In genomic region chr12:43795716-43796282, GRCh38 we compare ENCODE assay signal across 20 cellular contexts. TPM values are rescaled to one million over a fixed set of nuclear protein-coding genes. Genes with fewer than 3 reads are reported as not detected.
DNase-seq lines count a peak whose midpoint lies in the region; ATAC-seq and TF ChIP-seq lines count a peak whose summit lies in the region.
"Had no signal": no experiment of that assay in that cellular context is flagged by ENCODE, and none has a peak within 500 bp of the region (broad histone marks: within the 10 kb centered on the region; RNA-seq: fewer than 3 reads in every experiment).

No MANE protein-coding gene starts in this region.

- ATAC-seq in HG02981 (IDR thresholded peaks at IDR 0.05; ENCODE audit: unreplicated experiment): peak; percentile 47
- ATAC-seq in PC-3: peak; percentile 67
- ATAC-seq in lung (ENCODE audit: insufficient read depth, low FRiP score): peak; percentile 64
- no peak for ATAC-seq in effector memory CD8-positive, alpha-beta T cell (replicated peaks)
- ATAC-seq in GM18520 (IDR thresholded peaks at IDR 0.05; ENCODE audit: unreplicated experiment): no peak
- ATAC-seq: activated T-cell treated with anti-CD3 and anti-CD28 coated beads, Interleukin-2, amount 50 U/mL, for 4 hours; heart left ventricle had no signal

- H3K4me1 Mint-ChIP-seq in effector memory CD8-positive, alpha-beta T cell (ENCODE audit: low read depth in 2 of 2): peaks cover 2 to 4% of the 10 kb centered on the region in 2 donors

- peak overlapping the region; percentile 62 for H3K4me2 ChIP-seq in PC-3 (ENCODE audit: low read length)

- H3K27me3 ChIP-seq in PC-3 (ENCODE audit: low read length) (no peaks in the 10 kb centered on the region), lung (ENCODE audit: control insufficient read depth, insufficient read depth) (no peaks in the 10 kb centered on the region)
- H3K27me3 ChIP-seq: esophagus muscularis mucosa, heart left ventricle had no signal

- WGBS in lung, 2 donors: 64 to 78% methylated on average over 2 of the region's 2 CpGs

- POLR2A ChIA-PET in PC-3 (lab: Charles Lee; ENCODE audit: unreplicated experiment): interaction anchor here (0.6 kb wide), 1 partner anchor 32 kb away, joined by 3 read pairs; no protein-coding TSS in a partner anchor

- H3F3A ChIP-seq in PC-3 (ENCODE audit: low read length, unreplicated experiment): peaks cover 20% of the 10 kb centered on the region

- no peaks in the 10 kb centered on the region for H3K9me2 ChIP-seq in PC-3 (replicated peaks; ENCODE audit: low read length)

- no peaks in the 10 kb centered on the region for H3K9me3 Mint-ChIP-seq in effector memory CD8-positive, alpha-beta T cell
- H3K9me3 Mint-ChIP-seq: activated T-cell treated with anti-CD3 and anti-CD28 coated beads, Interleukin-2, amount 50 U/mL, for 4 hours; stimulated activated naive CD8-positive, alpha-beta T cell treated with anti-CD3 and anti-CD28 coated beads, Interleukin-15, Interleukin-2, amounts not matched to agents 100 ng/mL and 50 ng/mL, for 24 hours had no signal

- H3K27ac ChIP-seq in PC-3 (ENCODE audit: low read length) (peak overlapping the region; percentile 86), lung (ENCODE audit: low read depth in 1 of 2, low read length in 1 of 2) (no peak overlapping the region)
- H3K27ac ChIP-seq: esophagus muscularis mucosa had no signal

- DNase-seq in DMS79 (lab: John Stamatoyannopoulos, UW) (peak; percentile 69), PC-3 (peak; percentile 97), lung (ENCODE audit: low spot score) (peak; percentile 39), KBM-7 (no peak)
- DNase-seq in effector memory CD8-positive, alpha-beta T cell: no peak
- DNase-seq: activated CD4-positive, alpha-beta T cell treated with anti-CD3 and anti-CD28 coated beads for 1 hour; activated T-cell treated with anti-CD3 and anti-CD28 coated beads, Interleukin-2, amount 50 U/mL, for 4 hours; anterior cingulate cortex; cortex of kidney; EL; heart left ventricle; NCI-H2081 treated with DMSO at 0.1 percent for 48 hours; posterior cingulate gyrus; stimulated activated CD4-positive, alpha-beta T cell treated with anti-CD3 and anti-CD28 coated beads, Interleukin-12 subunit alpha, Interleukin-12 subunit beta, amount 100 ng/mL, for 4 hours; T-helper 2 cell had no signal

- intact Hi-C loops in PC-3 (cut with micrococcal nuclease): loop anchor here (1.0 to 5.0 kb wide), 3 partner anchors 8 to 87 kb away; partner anchors contain the start of gene TMEM117

- no peak overlapping the region for H3K27ac Mint-ChIP-seq in effector memory CD8-positive, alpha-beta T cell
- H3K27ac Mint-ChIP-seq: stimulated activated naive CD8-positive, alpha-beta T cell treated with anti-CD3 and anti-CD28 coated beads, Interleukin-15, Interleukin-2, amounts not matched to agents 100 ng/mL and 50 ng/mL, for 24 hours had no signal

- CTCF ChIA-PET in PC-3 (lab: Charles Lee): interaction anchor here (0.6 kb wide), 1 partner anchor 29 kb away, joined by 3 read pairs; no protein-coding TSS in a partner anchor

- no peaks in the 10 kb centered on the region for H4K20me1 ChIP-seq in PC-3 (ENCODE audit: low read length)

- BruUV-seq in PC-3 (replicated peaks; lab: Mats Ljungman, UMichigan): no TSS peak

- H3K9me3 ChIP-seq in PC-3 (ENCODE audit: low read length) (no peaks in the 10 kb centered on the region), lung (ENCODE audit: control insufficient read depth in 2 of 2, insufficient read depth in 1 of 2, low read length in 1 of 2) (no peaks in the 10 kb centered on the region)
- H3K9me3 ChIP-seq: esophagus muscularis mucosa, heart left ventricle had no signal

- peaks cover 66% of the 10 kb centered on the region for H3K36me3 Mint-ChIP-seq in effector memory CD8-positive, alpha-beta T cell (ENCODE audit: insufficient read depth)

- H3K9ac ChIP-seq in PC-3 (ENCODE audit: low read length): peak overlapping the region; percentile 39

- no peak overlapping the region for H2AFZ ChIP-seq in PC-3 (ENCODE audit: low read length)

- in situ Hi-C loops in KBM-7 (cut with MboI; ENCODE audit: low pct_unique_long_range_greater_than_20kb, low sequenced_read_pairs): no loop called here

- H3K4me1 ChIP-seq in PC-3 (ENCODE audit: insufficient read depth, low read length): peaks cover 50% of the 10 kb centered on the region
- H3K4me1 ChIP-seq in lung (ENCODE audit: control insufficient read depth in 2 of 2, insufficient read depth in 2 of 2, low read length in 2 of 2): no peaks in the 10 kb centered on the region
- H3K4me1 ChIP-seq: esophagus muscularis mucosa had no signal

- TF ChIP-seq CTCF in PC-3 (conservative IDR thresholded peaks at IDR 0.05; ENCODE audit: low read depth, low read length) (no peak), lung (IDR thresholded peaks at IDR 0.05; ENCODE audit: control extremely low read depth, extremely low read depth) (no peak)

- peak overlapping the region; percentile 8; the same call in 1 of the 2 replicates for H3K4me3 ChIP-seq in PC-3 (ENCODE audit: low read length)
- no peak overlapping the region for H3K4me3 ChIP-seq in lung
- H3K4me3 ChIP-seq: esophagus muscularis mucosa, heart left ventricle had no signal

- H3K4me3 Mint-ChIP-seq in effector memory CD8-positive, alpha-beta T cell: no peak overlapping the region
- H3K4me3 Mint-ChIP-seq: activated T-cell treated with anti-CD3 and anti-CD28 coated beads, Interleukin-2, amount 50 U/mL, for 4 hours; CD14-positive monocyte; stimulated activated naive CD8-positive, alpha-beta T cell treated with anti-CD3 and anti-CD28 coated beads, Interleukin-15, Interleukin-2, amounts not matched to agents 100 ng/mL and 50 ng/mL, for 24 hours had no signal

- H3K36me3 ChIP-seq in PC-3 (ENCODE audit: low read depth, low read length) (peaks cover 40% of the 10 kb centered on the region), lung (ENCODE audit: control insufficient read depth in 2 of 2, insufficient read depth in 2 of 2, low read length in 2 of 2) (peaks cover 1 to 21% of the 10 kb centered on the region in 2 donors)

- peaks cover under 1% of the 10 kb centered on the region; the same call in 1 of the 2 replicates for H3K79me2 ChIP-seq in PC-3 (ENCODE audit: low read length)

- no peaks in the 10 kb centered on the region for H3K27me3 Mint-ChIP-seq in effector memory CD8-positive, alpha-beta T cell
- H3K27me3 Mint-ChIP-seq: stimulated activated naive CD8-positive, alpha-beta T cell treated with anti-CD3 and anti-CD28 coated beads, Interleukin-15, Interleukin-2, amounts not matched to agents 100 ng/mL and 50 ng/mL, for 24 hours had no signal

RNA-seq across cellular contexts. Expression of gene TWF1, which starts 10.3 kb away (rescaled TPM):
- total RNA-seq in PC-3 (2014; rRNA removed) (167 and 226 TPM in 2 replicates), lung (10 to 100 TPM; 52.9 to 80.1 TPM)
- 10 to 100 TPM; 33.1 to 44.5 TPM for polyA plus RNA-seq in lung

RNA-seq across cellular contexts. Expression of gene IRAK4, which starts 37.0 kb away (rescaled TPM):
- total RNA-seq in PC-3 (2014; rRNA removed) (5.6 and 8.9 TPM in 2 replicates), lung (10 to 100 TPM; 18.5 to 28.0 TPM)
- polyA plus RNA-seq in lung: 10 to 100 TPM in 1 of 2 donors, 1 to 10 TPM in 1; 9.4 to 17.1 TPM

RNA-seq across cellular contexts. Expression of gene PUS7L, which starts 37.2 kb away (rescaled TPM):
- total RNA-seq in PC-3 (2014; rRNA removed): 9.1 and 14.6 TPM in 2 replicates
- total RNA-seq in lung: 10 to 100 TPM; 10.4 to 27.0 TPM
- 1 to 10 TPM; 1.5 to 2.5 TPM for polyA plus RNA-seq in lung

RNA-seq across cellular contexts. Expression of gene TMEM117, which starts 40.1 kb away (rescaled TPM):
- total RNA-seq in PC-3 (2014; rRNA removed) (7.9 and 9.0 TPM in 2 replicates), lung (1 to 10 TPM; 3.3 to 6.1 TPM)
- polyA plus RNA-seq in lung: 1 to 10 TPM; 1.2 to 1.3 TPM

Comparison
In these comparisons a context has a peak if more than half of its experiments do, and no peak if none do; other contexts are left out.
1. DNase-seq: peak in DMS79 (single experiment), PC-3 (single experiment) and lung (single experiment); none in KBM-7 (single experiment) and effector memory CD8-positive, alpha-beta T cell (0 of 3).
2. ATAC-seq: peak in HG02981 (single experiment), PC-3 (single experiment) and lung (single experiment); none in effector memory CD8-positive, alpha-beta T cell (single experiment) and GM18520 (single experiment).